In genomic region chr10:118447478-118447877, GRCh38 we compare ENCODE assay signal across 17 cellular contexts.
DNase-seq lines count a peak whose midpoint lies in the region; ATAC-seq, FAIRE-seq and TF ChIP-seq lines count a peak whose summit lies in the region.
"Had no signal": no experiment of that assay in that cellular context is flagged by ENCODE, and none has a peak within 500 bp of the region (broad histone marks: within the 10 kb centered on the region; RNA-seq: fewer than 3 reads in every experiment).

No MANE protein-coding gene starts in this region.

- in situ Hi-C loops in HepG2 (cut with HindIII; ENCODE audit: extremely low pct_ligation_motif_present, low pct_unique_long_range_greater_than_20kb) = loop anchor here (25.0 kb wide), 1 partner anchor 960 kb away; no protein-coding TSS in a partner anchor

- H3K9ac ChIP-seq in SK-N-SH = no peak overlapping the region
- no peak overlapping the region for H3K9ac ChIP-seq in colonic mucosa (ENCODE audit: low read depth in 2 of 2, low read length in 2 of 2)
- no peak overlapping the region for H3K9ac ChIP-seq in HepG2 (ENCODE audit: insufficient read depth, low read depth, low read length)

- TF ChIP-seq CTCF in SK-N-SH (IDR thresholded peaks at IDR 0.05) = no peak
- TF ChIP-seq CTCF in colonic mucosa (IDR thresholded peaks at IDR 0.05) = no peak
- TF ChIP-seq CTCF in lower lobe of right lung (IDR thresholded peaks at IDR 0.05) = no peak
- TF ChIP-seq CTCF in HepG2 (CRISPR knock-in tag; IDR thresholded peaks at IDR 0.05) = no peak

- BruUV-seq in HepG2 (replicated peaks; lab: Mats Ljungman, UMichigan) = no TSS peak

- peaks cover 0 to 3% of the 10 kb centered on the region in 2 donors for H3K9me3 Mint-ChIP-seq in activated naive CD4-positive, alpha-beta T cell treated with anti-CD3 and anti-CD28 coated beads, Interleukin-2, amount 50 U/mL, for 72 hours

- no peaks in the 10 kb centered on the region for H3K79me2 ChIP-seq in SK-N-SH (ENCODE audit: insufficient read depth)
- no peaks in the 10 kb centered on the region for H3K79me2 ChIP-seq in HepG2 (ENCODE audit: insufficient read depth, low read length)

- H3K27ac Mint-ChIP-seq in activated naive CD4-positive, alpha-beta T cell treated with anti-CD3 and anti-CD28 coated beads, Interleukin-2, amount 50 U/mL, for 72 hours = no peak overlapping the region
- H3K27ac Mint-ChIP-seq: T-helper 17 cell had no signal

- WGBS in SK-N-SH (ENCODE audit: low lambda C conversion rate) = 18% methylated on average over 7 of the region's 10 CpGs
- WGBS in HepG2 (ENCODE audit: low lambda C conversion rate) = 13% methylated on average over 7 of the region's 10 CpGs

- POLR2A ChIA-PET in SK-N-SH (lab: Yijun Ruan, JAX) (no interaction called here), HepG2 (lab: Yijun Ruan, JAX) (no interaction called here)

- H3K27me3 ChIP-seq in SK-N-SH (ENCODE audit: insufficient read depth) (no peaks in the 10 kb centered on the region), colonic mucosa (no peaks in the 10 kb centered on the region), lower lobe of right lung (ENCODE audit: low read depth) (peaks cover 14% of the 10 kb centered on the region), HepG2 (ENCODE audit: control insufficient read depth in 1 of 2, insufficient read depth in 2 of 2, low read length in 2 of 2) (peaks cover 0 to 34% of the 10 kb centered on the region in 2 experiments; a peak in 2 of 5 replicates)

- no peak overlapping the region for H3K4me3 ChIP-seq in SK-N-SH (ENCODE audit: low read depth in 2 of 2, low read length in 1 of 2)
- no peak overlapping the region for H3K4me3 ChIP-seq in colonic mucosa
- no peak overlapping the region for H3K4me3 ChIP-seq in lower lobe of right lung
- H3K4me3 ChIP-seq in HepG2 (replicated peaks in 1 of 3; ENCODE audit: insufficient read depth in 1 of 3, low read depth in 2 of 3, low read length in 3 of 3) = no peak overlapping the region

- H3K36me3 Mint-ChIP-seq in activated naive CD4-positive, alpha-beta T cell treated with anti-CD3 and anti-CD28 coated beads, Interleukin-2, amount 50 U/mL, for 72 hours = peaks cover 6 to 8% of the 10 kb centered on the region in 2 donors

- H3K4me1 ChIP-seq in SK-N-SH (ENCODE audit: control insufficient read depth in 1 of 2, insufficient read depth in 2 of 2, low read depth in 1 of 2, low read length in 1 of 2) = peaks cover 0 to 3% of the 10 kb centered on the region in 2 experiments; a peak in 1 of 4 replicates
- no peaks in the 10 kb centered on the region for H3K4me1 ChIP-seq in colonic mucosa
- no peaks in the 10 kb centered on the region for H3K4me1 ChIP-seq in lower lobe of right lung
- no peaks in the 10 kb centered on the region for H3K4me1 ChIP-seq in HepG2 (ENCODE audit: insufficient read depth, low read length)

- CTCF ChIA-PET in SK-N-SH (lab: Yijun Ruan, JAX) (interaction anchor here (0.9 to 7.6 kb wide), 3 partner anchors 12 to 117 kb away, joined by 3 to 61 read pairs (median 4); no protein-coding TSS in a partner anchor), HepG2 (lab: Yijun Ruan, JAX; ENCODE audit: low intra/inter-chr PET ratio, low total read pairs) (no interaction called here)

- ATAC-seq in SK-N-SH treated with all-trans-retinoic acid at 6 μM for 48 hours = no peak
- no peak for ATAC-seq in lower lobe of right lung
- no peak for ATAC-seq in activated naive CD4-positive, alpha-beta T cell treated with anti-CD3 and anti-CD28 coated beads, Interleukin-2, amount 50 U/mL, for 72 hours
- ATAC-seq in HepG2 = no peak
- ATAC-seq: T-helper 17 cell had no signal

- H3K36me3 ChIP-seq in SK-N-SH (replicated peaks in 1 of 2; ENCODE audit: control insufficient read depth in 1 of 2, insufficient read depth in 2 of 2, low read length in 1 of 2) (no peaks in the 10 kb centered on the region), colonic mucosa (no peaks in the 10 kb centered on the region), lower lobe of right lung (no peaks in the 10 kb centered on the region), HepG2 (replicated peaks in 1 of 2; ENCODE audit: control insufficient read depth in 1 of 2, insufficient read depth in 2 of 2, low read length in 2 of 2) (no peaks in the 10 kb centered on the region)

- H3K9me2 ChIP-seq in SK-N-SH = no peaks in the 10 kb centered on the region

- TF ChIP-seq EP300 in SK-N-SH (IDR thresholded peaks at IDR 0.05; ENCODE audit: borderline replicate concordance in 1 of 2, low read depth in 1 of 2, low read length in 1 of 2) = no peak
- no peak for TF ChIP-seq EP300 in HepG2 (IDR thresholded peaks at IDR 0.05; ENCODE audit: low read depth in 2 of 2, low read length in 2 of 2)
- TF ChIP-seq EP300 in HepG2 (CRISPR knock-in tag; IDR thresholded peaks at IDR 0.05; ENCODE audit: borderline replicate concordance) = no peak

- H2AFZ ChIP-seq in SK-N-SH (ENCODE audit: low read depth) (no peak overlapping the region), HepG2 (ENCODE audit: low read length) (no peak overlapping the region)

- no peaks in the 10 kb centered on the region for H3F3A ChIP-seq in SK-N-SH (replicated peaks; ENCODE audit: insufficient read depth)

- intact Hi-C loops in colonic mucosa (cut with DNase I) = no loop called here
- intact Hi-C loops in lower lobe of right lung (cut with DNase I) = no loop called here
- intact Hi-C loops in HepG2 (cut with micrococcal nuclease; ENCODE audit: unreplicated experiment) = no loop called here

- no peaks in the 10 kb centered on the region for H3K9me3 ChIP-seq in SK-N-SH
- no peaks in the 10 kb centered on the region for H3K9me3 ChIP-seq in colonic mucosa
- H3K9me3 ChIP-seq in lower lobe of right lung = no peaks in the 10 kb centered on the region
- peaks cover 4% of the 10 kb centered on the region for H3K9me3 ChIP-seq in HepG2 (ENCODE audit: low read length)

- no peak overlapping the region for H3K27ac ChIP-seq in SK-N-SH (ENCODE audit: low read depth in 2 of 2, low read length in 1 of 2)
- H3K27ac ChIP-seq in colonic mucosa = no peak overlapping the region
- no peak overlapping the region for H3K27ac ChIP-seq in lower lobe of right lung
- no peak overlapping the region for H3K27ac ChIP-seq in HepG2 (ENCODE audit: extremely low read length, insufficient read depth, low read length)

- H3K4me2 ChIP-seq in SK-N-SH = no peak overlapping the region
- H3K4me2 ChIP-seq in HepG2 (ENCODE audit: low read depth, low read length) = no peak overlapping the region

- FAIRE-seq in urothelium cell line (lab: Jason Lieb, UNC) = no peak
- FAIRE-seq in HepG2 (lab: Jason Lieb, UNC) = no peak
- FAIRE-seq: colon, HTR-8/SVneo had no signal

- no peak for TF ChIP-seq POLR2A in HepG2 (IDR thresholded peaks at IDR 0.05; ENCODE audit: insufficient read depth in 1 of 2, low read depth in 2 of 2, low read length in 2 of 2)

- peak; percentile 21 for DNase-seq in SK-N-SH
- peak; percentile 67 for DNase-seq in colonic mucosa
- peak; percentile 44 for DNase-seq in lower lobe of right lung
- peak; percentile 50 for DNase-seq in urothelium cell line (ENCODE audit: low spot score)
- no peak for DNase-seq in activated naive CD4-positive, alpha-beta T cell treated with anti-CD3 and anti-CD28 coated beads, Interleukin-2, amount 50 U/mL, for 72 hours (ENCODE audit: low spot score in 2 of 2)
- DNase-seq in activated gamma-delta T cell treated with Interleukin-2 at 50 U/mL for 16 hours = no peak
- DNase-seq in HepG2 (ENCODE audit: low spot score) = no peak
- DNase-seq: activated CD4-positive, alpha-beta T cell treated with anti-CD3 and anti-CD28 coated beads, Interleukin-2, amount 50 U/mL, for 48 hours; activated naive CD4-positive, alpha-beta T cell; DND-41; mesendoderm; NCI-H146; retina; T-helper 17 cell had no signal

- no peak for TF ChIP-seq RAD21 in SK-N-SH (IDR thresholded peaks at IDR 0.05; ENCODE audit: low read length)
- no peak for TF ChIP-seq RAD21 in HepG2 (CRISPR knock-in tag; IDR thresholded peaks at IDR 0.05)

- no peaks in the 10 kb centered on the region for H4K20me1 ChIP-seq in SK-N-SH (ENCODE audit: insufficient read depth)
- H4K20me1 ChIP-seq in HepG2 (ENCODE audit: insufficient read depth, low read length) = no peaks in the 10 kb centered on the region

TF ChIP-seq in SK-N-SH, 30 proteins besides CTCF, POLR2A, EP300 and RAD21 (continues in another document):
- TF ChIP-seq ELF1 (IDR thresholded peaks at IDR 0.05) (no peak), RXRA (IDR thresholded peaks at IDR 0.05; ENCODE audit: borderline replicate concordance, low read depth) (no peak)
- TF ChIP-seq, protein P1, sequence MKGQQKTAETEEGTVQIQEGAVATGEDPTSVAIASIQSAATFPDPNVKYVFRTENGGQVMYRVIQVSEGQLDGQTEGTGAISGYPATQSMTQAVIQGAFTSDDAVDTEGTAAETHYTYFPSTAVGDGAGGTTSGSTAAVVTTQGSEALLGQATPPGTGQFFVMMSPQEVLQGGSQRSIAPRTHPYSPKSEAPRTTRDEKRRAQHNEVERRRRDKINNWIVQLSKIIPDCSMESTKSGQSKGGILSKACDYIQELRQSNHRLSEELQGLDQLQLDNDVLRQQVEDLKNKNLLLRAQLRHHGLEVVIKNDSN (IDR thresholded peaks at IDR 0.05; ENCODE audit: borderline replicate concordance, low read depth) = no peak

TF ChIP-seq in SK-N-SH treated with all-trans-retinoic acid at 6 μM for 48 hours, 23 proteins besides CTCF, POLR2A, EP300 and RAD21 (continues in another document):
- TF ChIP-seq ZFP30 (CRISPR knock-in tag; IDR thresholded peaks at IDR 0.05) (no peak), ESRRG (CRISPR knock-in tag; IDR thresholded peaks at IDR 0.05) (no peak)

TF ChIP-seq in HepG2, 621 proteins besides CTCF, POLR2A, EP300 and RAD21 (continues in another document):
- no peak for TF ChIP-seq ZNF674 (CRISPR knock-in tag; IDR thresholded peaks at IDR 0.05; ENCODE audit: low read depth)
- no peak for TF ChIP-seq HDAC2 (CRISPR knock-in tag; IDR thresholded peaks at IDR 0.05)
- no peak for TF ChIP-seq KDM1A (CRISPR knock-in tag; IDR thresholded peaks at IDR 0.05)
- TF ChIP-seq SRSF1 (optimal IDR thresholded peaks at IDR 0.05; ENCODE audit: low read depth, low read length) = no peak
- no peak for TF ChIP-seq ZNF143 (CRISPR knock-in tag; IDR thresholded peaks at IDR 0.05)
- no peak for TF ChIP-seq AKAP8 (CRISPR knock-in tag; IDR thresholded peaks at IDR 0.05)
- TF ChIP-seq EED (CRISPR knock-in tag; IDR thresholded peaks at IDR 0.05) = no peak

Comparison
In these comparisons a context has a peak if more than half of its experiments do, and no peak if none do; other contexts are left out.
1. DNase-seq: peak in SK-N-SH (single experiment), colonic mucosa (single experiment), lower lobe of right lung (single experiment) and urothelium cell line (single experiment); none in activated naive CD4-positive, alpha-beta T cell treated with anti-CD3 and anti-CD28 coated beads, Interleukin-2, amount 50 U/mL, for 72 hours (0 of 2), activated gamma-delta T cell treated with Interleukin-2 at 50 U/mL for 16 hours (single experiment) and HepG2 (single experiment).